Comparison of ENCODE assay signal across 19 cellular contexts in the genomic region with DNA sequence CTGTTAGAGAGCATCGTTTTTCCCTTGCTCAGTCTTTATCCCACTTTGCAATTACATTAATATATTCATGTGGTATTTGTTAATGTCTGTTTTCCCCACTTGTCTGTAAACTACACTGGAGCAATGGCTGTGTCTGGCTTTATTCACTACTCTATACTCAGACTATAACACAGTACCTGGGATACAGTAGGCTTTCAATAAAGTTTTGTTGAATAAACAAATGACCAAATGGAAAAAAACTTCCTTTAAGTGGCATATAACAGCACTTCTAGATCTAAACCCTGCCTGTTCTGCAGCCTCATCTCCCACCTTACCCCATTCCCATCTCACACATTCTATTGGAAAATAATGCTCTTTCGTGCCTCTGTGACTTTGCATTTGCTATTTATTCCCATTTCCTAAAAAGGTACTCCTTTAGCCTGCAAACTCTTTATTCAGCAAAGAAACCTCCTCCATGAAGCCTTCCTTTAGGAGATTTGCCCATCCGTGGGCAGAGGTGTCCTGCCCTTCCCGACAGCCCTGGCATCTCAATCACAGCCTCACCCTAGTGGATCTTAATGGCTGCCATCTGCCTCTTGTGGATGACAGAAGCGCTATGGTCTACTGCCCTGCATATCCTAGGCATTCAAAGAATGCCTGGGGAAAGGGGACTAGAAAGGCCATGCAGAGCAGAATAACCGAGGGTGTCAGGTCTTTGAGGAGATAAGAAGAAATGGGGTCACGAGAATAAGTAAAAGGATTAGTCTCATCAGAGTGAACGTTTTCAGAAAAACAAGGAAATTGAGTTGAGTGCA. TPM values are rescaled to one million over a fixed set of nuclear protein-coding genes. Genes with fewer than 3 reads are reported as not detected.
A peak's percentile ranks its signal among the peaks of the same experiment; 100 is the strongest.
DNase-seq lines count a peak whose midpoint lies in the region; ATAC-seq, FAIRE-seq and TF ChIP-seq lines count a peak whose summit lies in the region.
"Had no signal": no experiment of that assay in that cellular context is flagged by ENCODE, and none has a peak within 500 bp of the region (broad histone marks: within the 10 kb centered on the region; RNA-seq: fewer than 3 reads in every experiment).

No MANE protein-coding gene starts in this region.

- H3K4me3 Mint-ChIP-seq in stimulated activated memory B cell treated with anti-CD40 and anti-IgM and Interleukin-4, amounts not matched to agents 10 μg/mL and 1 μg/mL and 100 μg/mL, for 72 hours = no peak overlapping the region
- H3K4me3 Mint-ChIP-seq: activated naive CD8-positive, alpha-beta T cell treated with anti-CD3 and anti-CD28 coated beads for 36 hours; central memory CD8-positive, alpha-beta T cell; effector memory CD8-positive, alpha-beta T cell; HFFc6; stimulated activated naive CD8-positive, alpha-beta T cell treated with anti-CD3 and anti-CD28 coated beads, Interleukin-15, Interleukin-2, amounts not matched to agents 100 ng/mL and 50 ng/mL, for 24 hours had no signal

- H3K27me3 Mint-ChIP-seq in stimulated activated memory B cell treated with anti-CD40 and anti-IgM and Interleukin-4, amounts not matched to agents 10 μg/mL and 1 μg/mL and 100 μg/mL, for 72 hours = no peaks in the 10 kb centered on the region
- H3K27me3 Mint-ChIP-seq: activated naive CD8-positive, alpha-beta T cell treated with anti-CD3 and anti-CD28 coated beads for 36 hours; central memory CD8-positive, alpha-beta T cell; effector memory CD8-positive, alpha-beta T cell; stimulated activated naive CD8-positive, alpha-beta T cell treated with anti-CD3 and anti-CD28 coated beads, Interleukin-15, Interleukin-2, amounts not matched to agents 100 ng/mL and 50 ng/mL, for 24 hours had no signal

- peak overlapping the region; percentile 87 for H3K27ac ChIP-seq in cardiac muscle cell
- no peak overlapping the region for H3K27ac ChIP-seq in heart left ventricle
- H3K27ac ChIP-seq: KMS-11, spleen had no signal

- H3K9me3 Mint-ChIP-seq in stimulated activated memory B cell treated with anti-CD40 and anti-IgM and Interleukin-4, amounts not matched to agents 10 μg/mL and 1 μg/mL and 100 μg/mL, for 72 hours = no peaks in the 10 kb centered on the region
- H3K9me3 Mint-ChIP-seq: activated naive CD8-positive, alpha-beta T cell treated with anti-CD3 and anti-CD28 coated beads for 36 hours; central memory CD8-positive, alpha-beta T cell; effector memory CD8-positive, alpha-beta T cell; HFFc6; stimulated activated naive CD8-positive, alpha-beta T cell treated with anti-CD3 and anti-CD28 coated beads, Interleukin-15, Interleukin-2, amounts not matched to agents 100 ng/mL and 50 ng/mL, for 24 hours had no signal

- intact Hi-C loops in heart left ventricle (cut with DNase I) = no loop called here

- no peak for TF ChIP-seq POLR2A in heart left ventricle (IDR thresholded peaks at IDR 0.05)

- H3K9me3 ChIP-seq in cardiac muscle cell (ENCODE audit: low read depth) (no peaks in the 10 kb centered on the region), heart left ventricle (no peaks in the 10 kb centered on the region)
- H3K9me3 ChIP-seq: spleen had no signal

- ATAC-seq in heart left ventricle (no peak), GM21723 (IDR thresholded peaks at IDR 0.05; ENCODE audit: unreplicated experiment) (no peak), GM18858 (IDR thresholded peaks at IDR 0.05; ENCODE audit: unreplicated experiment) (no peak)
- no peak for ATAC-seq in stimulated activated memory B cell treated with anti-CD40 and anti-IgM and Interleukin-4, amounts not matched to agents 10 μg/mL and 1 μg/mL and 100 μg/mL, for 72 hours
- ATAC-seq: effector memory CD8-positive, alpha-beta T cell had no signal

- peak; percentile 77 for FAIRE-seq in TTC549 (lab: Jason Lieb, UNC)
- FAIRE-seq in HTR-8/SVneo (lab: Jason Lieb, UNC) = no peak
- FAIRE-seq: GM12892 had no signal

- DNase-seq in cardiac muscle cell (ENCODE audit: low read depth in 1 of 2, low spot score in 1 of 2) = peak in 1 of 2 donors; percentile 46
- no peak for DNase-seq in heart left ventricle
- DNase-seq in iPS-NIHi7 (ENCODE audit: extremely low spot score) = peak; percentile 50
- DNase-seq in HTR-8/SVneo (ENCODE audit: insufficient read length, low spot score) = no peak
- DNase-seq: activated CD4-positive, alpha-beta T cell treated with anti-CD3 and anti-CD28 coated beads for 1 hour; activated CD8-positive, alpha-beta memory T cell treated with anti-CD3 and anti-CD28 coated beads, Interleukin-2, amount 50 U/mL, for 4 hours; activated naive CD8-positive, alpha-beta T cell treated with anti-CD3 and anti-CD28 coated beads for 36 hours; effector memory CD8-positive, alpha-beta T cell; HFFc6; NCI-H1092 treated with DMSO at 0.1 percent for 48 hours; spleen had no signal

- peaks cover 23% of the 10 kb centered on the region for H3K36me3 Mint-ChIP-seq in stimulated activated memory B cell treated with anti-CD40 and anti-IgM and Interleukin-4, amounts not matched to agents 10 μg/mL and 1 μg/mL and 100 μg/mL, for 72 hours

- TF ChIP-seq CTCF in cardiac muscle cell (IDR thresholded peaks at IDR 0.05; ENCODE audit: low read depth, low read length) (no peak), heart left ventricle (IDR thresholded peaks at IDR 0.05) (no peak)

- no peaks in the 10 kb centered on the region for H3K36me3 ChIP-seq in cardiac muscle cell
- H3K36me3 ChIP-seq in heart left ventricle = no peaks in the 10 kb centered on the region

- H3K27me3 ChIP-seq in cardiac muscle cell (no peaks in the 10 kb centered on the region), heart left ventricle (no peaks in the 10 kb centered on the region)
- H3K27me3 ChIP-seq: spleen had no signal

- WGBS in heart left ventricle, 4 donors = 69 to 77% (median 74%) methylated on average over 8 of the region's 8 CpGs

- H3K4me1 ChIP-seq in cardiac muscle cell (ENCODE audit: low read depth) (peaks cover 18% of the 10 kb centered on the region), heart left ventricle (peaks cover 0 to 14% (median 2%) of the 10 kb centered on the region in 12 donors)

- peak overlapping the region; percentile 7 for H3K27ac Mint-ChIP-seq in stimulated activated memory B cell treated with anti-CD40 and anti-IgM and Interleukin-4, amounts not matched to agents 10 μg/mL and 1 μg/mL and 100 μg/mL, for 72 hours
- H3K27ac Mint-ChIP-seq: activated naive CD8-positive, alpha-beta T cell treated with anti-CD3 and anti-CD28 coated beads for 36 hours; HFFc6; stimulated activated naive CD8-positive, alpha-beta T cell treated with anti-CD3 and anti-CD28 coated beads, Interleukin-15, Interleukin-2, amounts not matched to agents 100 ng/mL and 50 ng/mL, for 24 hours had no signal

- no peak overlapping the region for H3K4me3 ChIP-seq in cardiac muscle cell
- no peak overlapping the region for H3K4me3 ChIP-seq in heart left ventricle
- H3K4me3 ChIP-seq: spleen had no signal

- peaks cover 6% of the 10 kb centered on the region for H3K4me1 Mint-ChIP-seq in stimulated activated memory B cell treated with anti-CD40 and anti-IgM and Interleukin-4, amounts not matched to agents 10 μg/mL and 1 μg/mL and 100 μg/mL, for 72 hours

RNA-seq across cellular contexts. Expression of gene SPOCK2, which starts 57.5 kb away (rescaled TPM):
- total RNA-seq in cardiac muscle cell = 1.3 and 5.0 TPM in 2 replicates
- 0.85 and 3.9 TPM in 2 replicates for polyA plus RNA-seq in cardiac muscle cell
- 10 to 100 TPM in 3 of 9 donors, 1 to 10 TPM in 6; 4.4 to 15.1 (median 6.9) TPM for total RNA-seq in heart left ventricle
- polyA plus RNA-seq in heart left ventricle = 10 to 100 TPM; 11.2 to 16.6 TPM
- total RNA-seq: HFFc6 had no signal
